In the genomic region with DNA sequence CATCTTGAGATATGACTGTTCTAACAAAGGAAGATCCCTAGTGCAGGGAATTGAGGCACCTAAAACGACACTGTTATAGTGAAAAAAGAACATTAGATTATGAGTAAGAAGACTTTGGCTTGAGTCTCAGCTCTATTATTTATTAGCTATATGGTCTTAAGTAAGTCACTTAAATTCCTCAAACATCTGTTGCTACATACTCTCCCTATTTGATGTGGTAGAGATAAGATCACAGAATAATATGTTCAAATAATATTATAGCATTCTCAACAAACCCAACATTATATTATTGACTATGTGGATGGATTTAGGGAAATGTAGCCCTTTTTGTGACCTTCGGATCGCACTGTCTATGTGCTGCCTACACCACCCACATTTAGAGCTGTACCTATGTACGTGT, we compare ENCODE assay signal across 28 cellular contexts.
"Had no signal": no experiment of that assay in that cellular context is flagged by ENCODE, and none has a peak within 500 bp of the region (broad histone marks: within the 10 kb centered on the region; RNA-seq: fewer than 3 reads in every experiment).

No MANE protein-coding gene starts in this region.

- ATAC-seq: naive thymus-derived CD4-positive, alpha-beta T cell; natural killer cell; psoas muscle; right cardiac atrium; right lobe of liver; stimulated activated memory B cell treated with anti-CD40 and anti-IgM and Interleukin-4, amounts not matched to agents 10 μg/mL and 1 μg/mL and 100 μg/mL, for 72 hours; stimulated activated naive CD8-positive, alpha-beta T cell treated with anti-CD3 and anti-CD28 coated beads, Interleukin-15, amount 100 ng/mL, for 72 hours; stimulated activated naive CD8-positive, alpha-beta T cell treated with anti-CD3 and anti-CD28 coated beads, Interleukin-15, Interleukin-2, amounts not matched to agents 100 U/mL and 50 U/mL, for 24 hours; upper lobe of right lung had no signal

- H3K27ac ChIP-seq: neural progenitor cell, ovary, parathyroid adenoma, psoas muscle, right lobe of liver, sigmoid colon, skin epidermis, spleen, suprapubic skin, testis, tibial artery, transverse colon, upper lobe of right lung, uterus had no signal

- H3K4me3 ChIP-seq: neural progenitor cell, ovary, psoas muscle, right lobe of liver, sigmoid colon, skin epidermis, smooth muscle cell, spleen, suprapubic skin, testis, tibial artery, transverse colon, upper lobe of right lung, uterus had no signal

- H3K9ac ChIP-seq: neural progenitor cell, parathyroid adenoma had no signal

- H3K36me3 ChIP-seq: neural progenitor cell, ovary, right lobe of liver, sigmoid colon, spleen, suprapubic skin, tibial artery, transverse colon, upper lobe of right lung, uterus had no signal

- H3K4me1 ChIP-seq: neural progenitor cell, parathyroid adenoma, psoas muscle, right lobe of liver, sigmoid colon, spleen, testis, tibial artery, transverse colon, upper lobe of right lung, uterus had no signal

- H3K79me2 ChIP-seq: parathyroid adenoma had no signal

- H3K27me3 ChIP-seq: neural progenitor cell, ovary, right lobe of liver, sigmoid colon, spleen, suprapubic skin, testis, tibial artery, transverse colon, upper lobe of right lung, uterus had no signal

- H3K4me2 ChIP-seq: neural progenitor cell, smooth muscle cell had no signal

- H3K9me3 ChIP-seq: ovary, psoas muscle, right lobe of liver, sigmoid colon, suprapubic skin, testis, tibial artery, transverse colon, upper lobe of right lung, uterus had no signal

- DNase-seq: naive thymus-derived CD4-positive, alpha-beta T cell; natural killer cell; occipital lobe; ovary; psoas muscle; right cardiac atrium; right lobe of liver; sigmoid colon; spleen; stimulated activated CD4-positive, alpha-beta T cell treated with anti-CD3 and anti-CD28 coated beads, Interleukin-12 subunit alpha, Interleukin-12 subunit beta, amount 100 ng/mL, for 4 hours; stimulated activated CD4-positive, alpha-beta T cell treated with anti-CD3 and anti-CD28 coated beads, Interleukin-4, amount 100 ng/mL, for 1 hour; stimulated activated CD4-positive, alpha-beta T cell treated with anti-CD3 and anti-CD28 coated beads, Interleukin-4, amount 100 ng/mL, for 4 hours; stimulated activated CD8-positive, alpha-beta memory T cell treated with anti-CD3 and anti-CD28 coated beads, Interleukin-4, amount 100 ng/mL, for 48 hours; stimulated activated naive CD4-positive, alpha-beta T cell; stimulated activated naive CD8-positive, alpha-beta T cell treated with anti-CD3 and anti-CD28 coated beads, Interleukin-15, amount 100 ng/mL, for 72 hours; stimulated activated naive CD8-positive, alpha-beta T cell treated with anti-CD3 and anti-CD28 coated beads, Interleukin-15, Interleukin-2, amounts not matched to agents 100 U/mL and 50 U/mL, for 24 hours; substantia nigra; testis; tibial artery; transverse colon; upper lobe of right lung; uterus had no signal

- H2AFZ ChIP-seq: neural progenitor cell, parathyroid adenoma had no signal
